Comparison of ENCODE assay signal across 9 cellular contexts in the genomic region with DNA sequence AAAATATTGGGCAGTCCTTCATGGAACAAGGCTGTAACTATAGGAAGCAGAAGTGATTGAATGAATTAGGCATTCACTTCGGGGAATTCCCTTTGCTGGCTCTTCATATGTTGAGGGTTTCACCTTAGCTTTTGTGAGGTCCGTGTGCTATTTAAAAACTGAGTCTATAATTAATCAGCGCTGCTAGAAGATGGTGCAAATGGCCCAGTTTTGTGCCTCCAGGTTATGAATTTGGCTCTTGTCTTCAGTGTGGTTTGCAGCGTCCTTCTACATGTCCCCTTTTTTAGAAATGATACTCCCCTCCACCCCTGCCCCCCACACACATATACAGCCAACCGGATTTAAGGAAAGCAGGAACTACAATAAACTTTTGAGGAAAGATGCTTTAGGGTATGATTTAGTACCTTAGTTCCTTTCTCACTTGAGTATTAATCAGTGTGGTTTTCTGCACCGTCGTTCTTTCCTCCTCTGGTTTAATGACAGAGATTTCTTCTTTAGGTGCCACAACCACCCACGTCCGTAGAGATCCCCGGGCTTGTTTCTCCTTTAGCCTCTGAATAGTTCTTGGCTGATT.
DNase-seq lines count a peak whose midpoint lies in the region; ATAC-seq and TF ChIP-seq lines count a peak whose summit lies in the region.
"Had no signal": no experiment of that assay in that cellular context is flagged by ENCODE, and none has a peak within 500 bp of the region (broad histone marks: within the 10 kb centered on the region; RNA-seq: fewer than 3 reads in every experiment).

No MANE protein-coding gene starts in this region.

- peaks cover 0 to 66% (median 0%) of the 10 kb centered on the region in 3 donors for H3K36me3 ChIP-seq in esophagus squamous epithelium
- H3K36me3 ChIP-seq in naive thymus-derived CD4-positive, alpha-beta T cell (ENCODE audit: control insufficient read depth in 2 of 3, insufficient read depth in 3 of 3, low read length in 3 of 3): peaks cover 0 to 21% (median 0%) of the 10 kb centered on the region in 3 experiments

- no peaks in the 10 kb centered on the region for H3K9me3 Mint-ChIP-seq in activated T-helper 1 cell treated with anti-CD3 and anti-CD28 coated beads, Interleukin-12 subunit alpha, Interleukin-12 subunit beta, Interleukin-2, Interleukin-4 antibody, amounts not matched to agents 30 ng/mL and 10 ng/mL and 1 ng/mL, durations not matched to agents 14 hours and 24 hours and 36 hours
- no peaks in the 10 kb centered on the region for H3K9me3 Mint-ChIP-seq in naive thymus-derived CD4-positive, alpha-beta T cell

- no peaks in the 10 kb centered on the region for H3K9me3 ChIP-seq in esophagus squamous epithelium
- H3K9me3 ChIP-seq in naive thymus-derived CD4-positive, alpha-beta T cell (ENCODE audit: control insufficient read depth in 2 of 3, low read length in 3 of 3): no peaks in the 10 kb centered on the region

- peak; percentile 25 for DNase-seq in stimulated activated CD4-positive, alpha-beta T cell treated with anti-CD3 and anti-CD28 coated beads, Interleukin-15, amount 100 ng/mL, for 24 hours
- no peak for DNase-seq in stimulated activated CD4-positive, alpha-beta T cell treated with anti-CD3 and anti-CD28 coated beads, Interleukin-2, amount 100 ng/mL, for 48 hours
- no peak for DNase-seq in activated T-helper 1 cell treated with anti-CD3 and anti-CD28 coated beads, Interleukin-12 subunit alpha, Interleukin-12 subunit beta, Interleukin-2, Interleukin-4 antibody, amounts not matched to agents 30 ng/mL and 10 ng/mL and 1 ng/mL, durations not matched to agents 14 hours and 24 hours and 36 hours (ENCODE audit: low spot score)
- no peak for DNase-seq in esophagus squamous epithelium (lab: John Stamatoyannopoulos, UW)
- DNase-seq in KG1 (lab: John Stamatoyannopoulos, UW): no peak
- DNase-seq in naive thymus-derived CD4-positive, alpha-beta T cell: no peak
- DNase-seq: NCI-H510A had no signal

- no peak overlapping the region for H3K4me3 Mint-ChIP-seq in activated T-helper 1 cell treated with anti-CD3 and anti-CD28 coated beads, Interleukin-12 subunit alpha, Interleukin-12 subunit beta, Interleukin-2, Interleukin-4 antibody, amounts not matched to agents 30 ng/mL and 10 ng/mL and 1 ng/mL, durations not matched to agents 14 hours and 24 hours and 36 hours
- no peak overlapping the region for H3K4me3 Mint-ChIP-seq in naive thymus-derived CD4-positive, alpha-beta T cell

- no peak for TF ChIP-seq POLR2A in esophagus squamous epithelium (IDR thresholded peaks at IDR 0.05)

- no peak overlapping the region for H3K27ac Mint-ChIP-seq in activated T-helper 1 cell treated with anti-CD3 and anti-CD28 coated beads, Interleukin-12 subunit alpha, Interleukin-12 subunit beta, Interleukin-2, Interleukin-4 antibody, amounts not matched to agents 30 ng/mL and 10 ng/mL and 1 ng/mL, durations not matched to agents 14 hours and 24 hours and 36 hours
- peak overlapping the region in 2 of 9 donors; percentile 8 to 43 for H3K27ac Mint-ChIP-seq in naive thymus-derived CD4-positive, alpha-beta T cell

- no peak overlapping the region for H3K4me3 ChIP-seq in esophagus squamous epithelium
- H3K4me3 ChIP-seq in naive thymus-derived CD4-positive, alpha-beta T cell (ENCODE audit: low read length): no peak overlapping the region

- H3K4me1 Mint-ChIP-seq in activated T-helper 1 cell treated with anti-CD3 and anti-CD28 coated beads, Interleukin-12 subunit alpha, Interleukin-12 subunit beta, Interleukin-2, Interleukin-4 antibody, amounts not matched to agents 30 ng/mL and 10 ng/mL and 1 ng/mL, durations not matched to agents 14 hours and 24 hours and 36 hours (ENCODE audit: low read depth): peaks cover 22% of the 10 kb centered on the region
- peaks cover 0 to 20% (median 3%) of the 10 kb centered on the region in 7 donors for H3K4me1 Mint-ChIP-seq in naive thymus-derived CD4-positive, alpha-beta T cell

- intact Hi-C loops in activated T-helper 1 cell treated with anti-CD3 and anti-CD28 coated beads, Interleukin-12 subunit alpha, Interleukin-12 subunit beta, Interleukin-2, Interleukin-4 antibody, amounts not matched to agents 30 ng/mL and 10 ng/mL and 1 ng/mL, durations not matched to agents 14 hours and 24 hours and 36 hours (cut with micrococcal nuclease): no loop called here
- intact Hi-C loops in esophagus squamous epithelium (cut with DNase I): no loop called here
- intact Hi-C loops in naive thymus-derived CD4-positive, alpha-beta T cell (cut with micrococcal nuclease): no loop called here

- ATAC-seq in GM21825 (IDR thresholded peaks at IDR 0.05; ENCODE audit: unreplicated experiment): peak; percentile 79
- ATAC-seq in HG03520 (IDR thresholded peaks at IDR 0.05; ENCODE audit: unreplicated experiment): peak; percentile 84
- no peak for ATAC-seq in naive thymus-derived CD4-positive, alpha-beta T cell

- H3K27me3 ChIP-seq in esophagus squamous epithelium: no peaks in the 10 kb centered on the region
- no peaks in the 10 kb centered on the region for H3K27me3 ChIP-seq in naive thymus-derived CD4-positive, alpha-beta T cell (ENCODE audit: control insufficient read depth in 2 of 2, insufficient read depth in 2 of 2, low read length in 2 of 2)

- POLR2A ChIA-PET in naive thymus-derived CD4-positive, alpha-beta T cell (lab: Charles Lee): no interaction called here

- H3K4me1 ChIP-seq in esophagus squamous epithelium: no peaks in the 10 kb centered on the region
- H3K4me1 ChIP-seq in naive thymus-derived CD4-positive, alpha-beta T cell (ENCODE audit: control insufficient read depth in 2 of 2, insufficient read depth in 2 of 2, low read length in 2 of 2): no peaks in the 10 kb centered on the region

- 71 to 84% methylated on average over 10 of the region's 10 CpGs for WGBS in esophagus squamous epithelium, 2 donors

- H3K36me3 Mint-ChIP-seq in activated T-helper 1 cell treated with anti-CD3 and anti-CD28 coated beads, Interleukin-12 subunit alpha, Interleukin-12 subunit beta, Interleukin-2, Interleukin-4 antibody, amounts not matched to agents 30 ng/mL and 10 ng/mL and 1 ng/mL, durations not matched to agents 14 hours and 24 hours and 36 hours (ENCODE audit: low read depth): peaks cover 13% of the 10 kb centered on the region
- peaks cover 4 to 48% (median 19%) of the 10 kb centered on the region in 5 donors for H3K36me3 Mint-ChIP-seq in naive thymus-derived CD4-positive, alpha-beta T cell

- H3K27me3 Mint-ChIP-seq in activated T-helper 1 cell treated with anti-CD3 and anti-CD28 coated beads, Interleukin-12 subunit alpha, Interleukin-12 subunit beta, Interleukin-2, Interleukin-4 antibody, amounts not matched to agents 30 ng/mL and 10 ng/mL and 1 ng/mL, durations not matched to agents 14 hours and 24 hours and 36 hours (ENCODE audit: insufficient read depth): no peaks in the 10 kb centered on the region
- H3K27me3 Mint-ChIP-seq in naive thymus-derived CD4-positive, alpha-beta T cell: no peaks in the 10 kb centered on the region

- CTCF ChIA-PET in naive thymus-derived CD4-positive, alpha-beta T cell (lab: Charles Lee): no interaction called here

- H3K27ac ChIP-seq in esophagus squamous epithelium: peak overlapping the region in 1 of 4 donors; percentile 10
- H3K27ac ChIP-seq in naive thymus-derived CD4-positive, alpha-beta T cell (ENCODE audit: low read depth, low read length): no peak overlapping the region

- TF ChIP-seq CTCF in esophagus squamous epithelium (IDR thresholded peaks at IDR 0.05): no peak
